8 cellular contexts compared by ENCODE assay signal in the genomic region with DNA sequence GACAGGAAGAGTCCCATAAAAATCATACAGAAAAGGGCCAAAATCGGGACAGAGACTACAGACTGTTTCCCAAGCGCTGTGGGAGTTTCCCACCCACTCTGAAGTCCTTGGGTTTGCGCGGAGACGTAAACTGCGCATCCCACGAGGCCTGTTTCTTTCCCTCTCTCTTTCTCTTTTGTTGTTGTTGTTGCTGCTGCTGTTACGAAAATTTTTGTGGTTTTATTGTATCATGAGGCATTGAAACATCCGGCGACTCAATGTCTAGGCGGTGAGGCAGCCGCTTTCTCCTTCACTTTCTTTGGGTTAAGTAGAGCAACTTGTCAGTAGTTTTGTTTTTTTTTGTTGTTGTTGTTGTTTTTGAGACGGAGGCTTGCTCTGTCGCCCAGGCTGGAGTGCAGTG. TPM values are rescaled to one million over a fixed set of nuclear protein-coding genes. Genes with fewer than 3 reads are reported as not detected.
DNase-seq lines count a peak whose midpoint lies in the region; ATAC-seq and TF ChIP-seq lines count a peak whose summit lies in the region.
"Had no signal": no experiment of that assay in that cellular context is flagged by ENCODE, and none has a peak within 500 bp of the region (broad histone marks: within the 10 kb centered on the region; RNA-seq: fewer than 3 reads in every experiment).

No MANE protein-coding gene starts in this region.

- no peak overlapping the region for H2AFZ ChIP-seq in DND-41 (ENCODE audit: low read depth, low read length)
- no peak overlapping the region for H2AFZ ChIP-seq in Loucy (ENCODE audit: low read length)

- H3K4me1 Mint-ChIP-seq in central memory CD8-positive, alpha-beta T cell = peaks cover 29% of the 10 kb centered on the region
- peaks cover 38% of the 10 kb centered on the region for H3K4me1 Mint-ChIP-seq in neural crest cell

- H3K9me3 ChIP-seq in DND-41 (ENCODE audit: insufficient read depth, low read length, severe bottlenecking) = no peaks in the 10 kb centered on the region
- H3K9me3 ChIP-seq in Loucy (ENCODE audit: insufficient read depth, low read depth, low read length) = no peaks in the 10 kb centered on the region

- H3F3A ChIP-seq in Loucy (ENCODE audit: low read depth) = no peaks in the 10 kb centered on the region

- H3K36me3 Mint-ChIP-seq in central memory CD8-positive, alpha-beta T cell (ENCODE audit: insufficient read depth) = peaks cover 15% of the 10 kb centered on the region
- H3K36me3 Mint-ChIP-seq in neural crest cell (ENCODE audit: low read depth) = no peaks in the 10 kb centered on the region

- H3K27me3 ChIP-seq in DND-41 (ENCODE audit: insufficient read depth, low read length, poor library complexity) (peaks cover 1% of the 10 kb centered on the region), Loucy (ENCODE audit: insufficient read depth, low read length, poor library complexity, severe bottlenecking) (no peaks in the 10 kb centered on the region)

- H3K9me3 Mint-ChIP-seq in central memory CD8-positive, alpha-beta T cell = no peaks in the 10 kb centered on the region
- H3K9me3 Mint-ChIP-seq in neural crest cell = no peaks in the 10 kb centered on the region

- H3K4me3 ChIP-seq in DND-41 (ENCODE audit: low read depth in 1 of 2, low read length in 2 of 2) = no peak overlapping the region
- no peak overlapping the region for H3K4me3 ChIP-seq in Loucy (ENCODE audit: low read length, poor library complexity, severe bottlenecking)

- H3K4me3 Mint-ChIP-seq in central memory CD8-positive, alpha-beta T cell = peak overlapping the region; percentile 94
- peak overlapping the region; percentile 98 for H3K4me3 Mint-ChIP-seq in neural crest cell

- H3K27ac ChIP-seq in DND-41 (ENCODE audit: low read length) = no peak overlapping the region

- H4K20me1 ChIP-seq in DND-41 (ENCODE audit: insufficient read depth, low read length) (peaks cover 30% of the 10 kb centered on the region), Loucy (ENCODE audit: insufficient read depth, low read length, poor library complexity, severe bottlenecking) (peaks cover 29% of the 10 kb centered on the region)

- peaks cover 6% of the 10 kb centered on the region; the same call in 1 of the 2 replicates for H3K36me3 ChIP-seq in DND-41 (ENCODE audit: insufficient read depth, low read length)
- H3K36me3 ChIP-seq in Loucy (ENCODE audit: insufficient read depth, low read length) = no peaks in the 10 kb centered on the region

- H3K4me2 ChIP-seq in DND-41 (ENCODE audit: insufficient read depth, low read length) (peak overlapping the region; percentile 85), Loucy (ENCODE audit: low read depth, low read length, poor library complexity, severe bottlenecking) (peak overlapping the region; percentile 97)

- peaks cover 33% of the 10 kb centered on the region for H3K4me1 ChIP-seq in DND-41 (ENCODE audit: insufficient read depth, low read length)
- peaks cover 28% of the 10 kb centered on the region for H3K4me1 ChIP-seq in Loucy (ENCODE audit: insufficient read depth, low read length, poor library complexity, severe bottlenecking)

- peaks cover 41% of the 10 kb centered on the region for H3K79me2 ChIP-seq in DND-41 (ENCODE audit: insufficient read depth, low read length)
- H3K79me2 ChIP-seq in Loucy (ENCODE audit: insufficient read depth, low read length) = peaks cover 31% of the 10 kb centered on the region

- H3K9ac ChIP-seq in DND-41 (ENCODE audit: low read depth, low read length) = peak overlapping the region; percentile 74; the same call in 1 of the 2 replicates
- no peak overlapping the region for H3K9ac ChIP-seq in Loucy (ENCODE audit: low read depth, low read length, poor library complexity, severe bottlenecking)

- ATAC-seq in DND-41 (ENCODE audit: insufficient read depth, low read depth) = no peak
- no peak for ATAC-seq in central memory CD8-positive, alpha-beta T cell (replicated peaks; ENCODE audit: extremely low read depth, poor library complexity, severe bottlenecking)
- ATAC-seq in HG02798 (IDR thresholded peaks at IDR 0.05; ENCODE audit: poor library complexity, unreplicated experiment) = no peak
- no peak for ATAC-seq in GM18870 (IDR thresholded peaks at IDR 0.05; ENCODE audit: unreplicated experiment)
- no peak for ATAC-seq in esophagus mucosa

- DNase-seq in DND-41 (no peak), neural crest cell (ENCODE audit: low read depth, low spot score) (no peak)
- no peak for DNase-seq in central memory CD8-positive, alpha-beta T cell (ENCODE audit: low spot score in 2 of 2)

- H3K27ac Mint-ChIP-seq in central memory CD8-positive, alpha-beta T cell (ENCODE audit: low read depth) = no peak overlapping the region
- H3K27ac Mint-ChIP-seq in neural crest cell (ENCODE audit: unreplicated experiment) = no peak overlapping the region

- H3K27me3 Mint-ChIP-seq in central memory CD8-positive, alpha-beta T cell = peaks cover 18% of the 10 kb centered on the region
- H3K27me3 Mint-ChIP-seq in neural crest cell (ENCODE audit: low read depth) = peaks cover 37% of the 10 kb centered on the region

- H3K9me2 ChIP-seq in Loucy (replicated peaks; ENCODE audit: low read depth, low read length) = no peaks in the 10 kb centered on the region

- TF ChIP-seq CTCF in DND-41 (IDR thresholded peaks at IDR 0.05; ENCODE audit: borderline replicate concordance, extremely low read depth, low read length, poor library complexity, severe bottlenecking) (no peak), Loucy (conservative IDR thresholded peaks at IDR 0.05; ENCODE audit: low read length) (no peak), neural crest cell (conservative IDR thresholded peaks at IDR 0.05) (no peak)

RNA-seq across cellular contexts. Expression of a gene that starts 1.6 kb away (rescaled TPM):
- total RNA-seq in neural crest cell (107 and 108 TPM in 2 replicates), esophagus mucosa (33.3 TPM)

RNA-seq across cellular contexts. Expression of a gene that starts 30.0 kb away (rescaled TPM):
- total RNA-seq in neural crest cell = 1.1 TPM in 1 of 2 replicates, not detected in the other
- 9.4 TPM for total RNA-seq in esophagus mucosa

RNA-seq across cellular contexts. Expression of a gene that starts 38.5 kb away (rescaled TPM):
- 5.4 and 6.5 TPM in 2 replicates for total RNA-seq in neural crest cell
- total RNA-seq in esophagus mucosa = not detected
- total RNA-seq: H4 had no signal

RNA-seq across cellular contexts. Expression of a gene that starts 43.4 kb away (rescaled TPM):
- total RNA-seq in neural crest cell (22.4 TPM in 2 replicates), esophagus mucosa (199 TPM)

RNA-seq across cellular contexts. Expression of a gene that starts 47.4 kb away (rescaled TPM):
- total RNA-seq in neural crest cell = 9.5 and 10.4 TPM in 2 replicates
- total RNA-seq in esophagus mucosa = 1.9 TPM
